In genomic region chr5:151138114-151138513, GRCh38 we compare ENCODE assay signal across 23 cellular contexts. TPM values are rescaled to one million over a fixed set of nuclear protein-coding genes. Genes with fewer than 3 reads are reported as not detected.
DNase-seq lines count a peak whose midpoint lies in the region; ATAC-seq and TF ChIP-seq lines count a peak whose summit lies in the region.
"Had no signal": no experiment of that assay in that cellular context is flagged by ENCODE, and none has a peak within 500 bp of the region (broad histone marks: within the 10 kb centered on the region; RNA-seq: fewer than 3 reads in every experiment).

No MANE protein-coding gene starts in this region.

- H3K9me2 ChIP-seq in Karpas-422 (replicated peaks; ENCODE audit: insufficient read depth, low read length), result no peaks in the 10 kb centered on the region
- H3K9me2 ChIP-seq: SK-N-SH had no signal

- no peak overlapping the region for H3K4me2 ChIP-seq in Karpas-422 (ENCODE audit: low read depth, low read length, poor library complexity, severe bottlenecking)
- H3K4me2 ChIP-seq: A549, SK-N-SH had no signal

- H3K27ac ChIP-seq in Karpas-422 (ENCODE audit: low read length) (peak overlapping the region; percentile 38), spleen (peak overlapping the region in 3 of 8 donors; percentile 57 to 96 (median 69))
- H3K27ac ChIP-seq: A549, cardiac muscle cell, thoracic aorta, vagina had no signal

- no peak for TF ChIP-seq CTCF in spleen (IDR thresholded peaks at IDR 0.05 in 8 of 11, conservative IDR thresholded peaks at IDR 0.05 in 3 of 11)

- DNase-seq in activated CD8-positive, alpha-beta memory T cell treated with anti-CD3 and anti-CD28 coated beads, Interleukin-2, amount 10 ng/mL, durations not matched to agents 7 days and 5 days, result no peak
- DNase-seq in activated CD8-positive, alpha-beta memory T cell treated with anti-CD3 and anti-CD28 coated beads, Interleukin-2, amount 50 U/mL, for 4 hours, result no peak
- DNase-seq in Karpas-422, result no peak
- no peak for DNase-seq in activated T-helper 2 cell treated with anti-CD3 and anti-CD28 coated beads, Interferon-gamma antibody, Interleukin-2, Interleukin-4, amounts not matched to agents 10 μg/mL and 5 μg/mL and 100 μg/mL, durations not matched to agents 14 hours and 24 hours and 36 hours (ENCODE audit: low spot score)
- no peak for DNase-seq in naive thymus-derived CD8-positive, alpha-beta T cell
- no peak for DNase-seq in stimulated activated CD4-positive, alpha-beta T cell treated with anti-CD3 and anti-CD28 coated beads, Interleukin-12 subunit alpha, Interleukin-12 subunit beta, amount 100 ng/mL, for 4 hours
- DNase-seq in spleen, result no peak
- no peak for DNase-seq in DMS53 treated with DMSO at 0.1 percent for 48 hours (lab: John Stamatoyannopoulos, UW; ENCODE audit: unreplicated experiment)
- DNase-seq: activated CD4-positive, CD25-positive, alpha-beta regulatory T cell; activated effector memory CD4-positive, alpha-beta T cell treated with anti-CD3 and anti-CD28 coated beads, Interleukin-2, amount 50 U/mL, for 16 hours; aorta; BE2C; dermis blood vessel endothelial cell; left cardiac atrium; NCI-H2081 treated with DMSO at 0.1 percent for 48 hours; NCI-H774; retina; SK-N-SH; small intestine had no signal

- H3K36me3 ChIP-seq in Karpas-422 (ENCODE audit: insufficient read depth, low read length), result peaks cover 38% of the 10 kb centered on the region; the same call in 1 of the 2 replicates
- peaks cover 0 to 100% (median 72%) of the 10 kb centered on the region in 6 donors for H3K36me3 ChIP-seq in spleen

- CTCF ChIA-PET in activated CD8-positive, alpha-beta memory T cell treated with anti-CD3 and anti-CD28 coated beads, Interleukin-2, amount 10 ng/mL, durations not matched to agents 7 days and 5 days (lab: Charles Lee), result interaction anchor here (1.7 to 19.8 kb wide), 4 partner anchors 11 to 27 kb away, joined by 4 to 205 read pairs (median 26); no protein-coding TSS in a partner anchor

- no peak for ATAC-seq in activated CD8-positive, alpha-beta memory T cell treated with anti-CD3 and anti-CD28 coated beads, Interleukin-2, amount 10 ng/mL, durations not matched to agents 7 days and 5 days
- no peak for ATAC-seq in naive thymus-derived CD8-positive, alpha-beta T cell
- ATAC-seq: A549, left cardiac atrium had no signal

- no peak overlapping the region for H2AFZ ChIP-seq in Karpas-422 (ENCODE audit: low read length)

- no peaks in the 10 kb centered on the region for H3K9me3 Mint-ChIP-seq in activated CD8-positive, alpha-beta memory T cell treated with anti-CD3 and anti-CD28 coated beads, Interleukin-2, amount 10 ng/mL, durations not matched to agents 7 days and 5 days (ENCODE audit: low read depth)
- H3K9me3 Mint-ChIP-seq in activated T-helper 2 cell treated with anti-CD3 and anti-CD28 coated beads, Interferon-gamma antibody, Interleukin-2, Interleukin-4, amounts not matched to agents 10 μg/mL and 5 μg/mL and 100 μg/mL, durations not matched to agents 14 hours and 24 hours and 36 hours, result no peaks in the 10 kb centered on the region
- H3K9me3 Mint-ChIP-seq in naive thymus-derived CD8-positive, alpha-beta T cell, result no peaks in the 10 kb centered on the region

- H3K27ac Mint-ChIP-seq in activated CD8-positive, alpha-beta memory T cell treated with anti-CD3 and anti-CD28 coated beads, Interleukin-2, amount 10 ng/mL, durations not matched to agents 7 days and 5 days, result peak overlapping the region; percentile 38
- H3K27ac Mint-ChIP-seq in activated T-helper 2 cell treated with anti-CD3 and anti-CD28 coated beads, Interferon-gamma antibody, Interleukin-2, Interleukin-4, amounts not matched to agents 10 μg/mL and 5 μg/mL and 100 μg/mL, durations not matched to agents 14 hours and 24 hours and 36 hours, result peak overlapping the region; percentile 18
- H3K27ac Mint-ChIP-seq in naive thymus-derived CD8-positive, alpha-beta T cell, result peak overlapping the region; percentile 70 to 99 (median 91)

- intact Hi-C loops in activated T-helper 2 cell treated with anti-CD3 and anti-CD28 coated beads, Interferon-gamma antibody, Interleukin-2, Interleukin-4, amounts not matched to agents 10 μg/mL and 5 μg/mL and 100 μg/mL, durations not matched to agents 14 hours and 24 hours and 36 hours (cut with micrococcal nuclease), result no loop called here
- intact Hi-C loops in spleen (cut with DNase I; ENCODE audit: low total_unique reads), result no loop called here

- POLR2A ChIA-PET in naive thymus-derived CD8-positive, alpha-beta T cell (lab: Charles Lee), result interaction anchor here (0.9 to 10.0 kb wide), 3 partner anchors 9 to 27 kb away, joined by 3 to 185 read pairs (median 4); partner anchors contain the start of gene ANXA6

- no peak overlapping the region for H3K4me3 ChIP-seq in Karpas-422 (ENCODE audit: low read length)
- no peak overlapping the region for H3K4me3 ChIP-seq in spleen
- H3K4me3 ChIP-seq: A549, cardiac muscle cell, thoracic aorta, vagina had no signal

- H3K4me3 Mint-ChIP-seq in activated CD8-positive, alpha-beta memory T cell treated with anti-CD3 and anti-CD28 coated beads, Interleukin-2, amount 10 ng/mL, durations not matched to agents 7 days and 5 days, result no peak overlapping the region
- no peak overlapping the region for H3K4me3 Mint-ChIP-seq in activated T-helper 2 cell treated with anti-CD3 and anti-CD28 coated beads, Interferon-gamma antibody, Interleukin-2, Interleukin-4, amounts not matched to agents 10 μg/mL and 5 μg/mL and 100 μg/mL, durations not matched to agents 14 hours and 24 hours and 36 hours (ENCODE audit: low read depth)
- peak overlapping the region in 5 of 10 donors; percentile 0 to 62 (median 30) for H3K4me3 Mint-ChIP-seq in naive thymus-derived CD8-positive, alpha-beta T cell

- peaks cover 84% of the 10 kb centered on the region for H3K4me1 ChIP-seq in Karpas-422 (ENCODE audit: low read length)
- H3K4me1 ChIP-seq in spleen, result peaks cover 34 to 97% (median 70%) of the 10 kb centered on the region in 6 donors
- H3K4me1 ChIP-seq: A549, BE2C had no signal

- H3K9ac ChIP-seq in Karpas-422 (ENCODE audit: low read length), result no peak overlapping the region
- H3K9ac ChIP-seq: SK-N-SH had no signal

- H3K9me3 ChIP-seq in Karpas-422 (ENCODE audit: low read length) (no peaks in the 10 kb centered on the region), spleen (no peaks in the 10 kb centered on the region)
- H3K9me3 ChIP-seq: A549, BE2C, SK-N-SH, thoracic aorta, vagina had no signal

- no peaks in the 10 kb centered on the region for H3K27me3 Mint-ChIP-seq in activated CD8-positive, alpha-beta memory T cell treated with anti-CD3 and anti-CD28 coated beads, Interleukin-2, amount 10 ng/mL, durations not matched to agents 7 days and 5 days
- H3K27me3 Mint-ChIP-seq in activated T-helper 2 cell treated with anti-CD3 and anti-CD28 coated beads, Interferon-gamma antibody, Interleukin-2, Interleukin-4, amounts not matched to agents 10 μg/mL and 5 μg/mL and 100 μg/mL, durations not matched to agents 14 hours and 24 hours and 36 hours (ENCODE audit: low read depth), result no peaks in the 10 kb centered on the region
- no peaks in the 10 kb centered on the region for H3K27me3 Mint-ChIP-seq in naive thymus-derived CD8-positive, alpha-beta T cell

- peaks cover 62% of the 10 kb centered on the region for H3K4me1 Mint-ChIP-seq in activated CD8-positive, alpha-beta memory T cell treated with anti-CD3 and anti-CD28 coated beads, Interleukin-2, amount 10 ng/mL, durations not matched to agents 7 days and 5 days
- H3K4me1 Mint-ChIP-seq in activated T-helper 2 cell treated with anti-CD3 and anti-CD28 coated beads, Interferon-gamma antibody, Interleukin-2, Interleukin-4, amounts not matched to agents 10 μg/mL and 5 μg/mL and 100 μg/mL, durations not matched to agents 14 hours and 24 hours and 36 hours (ENCODE audit: low read depth), result peaks cover 51% of the 10 kb centered on the region
- peaks cover 51 to 98% (median 95%) of the 10 kb centered on the region in 4 donors for H3K4me1 Mint-ChIP-seq in naive thymus-derived CD8-positive, alpha-beta T cell

- peaks cover 25% of the 10 kb centered on the region for H3K79me2 ChIP-seq in Karpas-422 (ENCODE audit: low read length)

- TF ChIP-seq POLR2A in spleen (IDR thresholded peaks at IDR 0.05), result no peak

- no peaks in the 10 kb centered on the region for H4K20me1 ChIP-seq in Karpas-422 (ENCODE audit: insufficient read depth, low read depth, low read length)

- WGBS in spleen, 5 donors, result 87 to 96% (median 91%) methylated on average over 1 of the region's 1 CpG

- H3K36me3 Mint-ChIP-seq in activated CD8-positive, alpha-beta memory T cell treated with anti-CD3 and anti-CD28 coated beads, Interleukin-2, amount 10 ng/mL, durations not matched to agents 7 days and 5 days, result peaks cover 74% of the 10 kb centered on the region
- peaks cover 87% of the 10 kb centered on the region for H3K36me3 Mint-ChIP-seq in activated T-helper 2 cell treated with anti-CD3 and anti-CD28 coated beads, Interferon-gamma antibody, Interleukin-2, Interleukin-4, amounts not matched to agents 10 μg/mL and 5 μg/mL and 100 μg/mL, durations not matched to agents 14 hours and 24 hours and 36 hours (ENCODE audit: low read depth)
- peaks cover 19 to 74% (median 48%) of the 10 kb centered on the region in 3 donors for H3K36me3 Mint-ChIP-seq in naive thymus-derived CD8-positive, alpha-beta T cell

- no peaks in the 10 kb centered on the region for H3K27me3 ChIP-seq in Karpas-422 (ENCODE audit: low read length)
- H3K27me3 ChIP-seq in spleen (replicated peaks in 1 of 7), result no peaks in the 10 kb centered on the region
- H3K27me3 ChIP-seq: BE2C, cardiac muscle cell, vagina had no signal

RNA-seq across cellular contexts. Expression of gene ANXA6, which starts 19.5 kb away (rescaled TPM):
- 100 to 1,000 TPM; 623 to 640 TPM for total RNA-seq in activated CD8-positive, alpha-beta memory T cell treated with anti-CD3 and anti-CD28 coated beads, Interleukin-2, amount 10 ng/mL, durations not matched to agents 7 days and 5 days
- 277 and 387 TPM in 2 replicates for total RNA-seq in Karpas-422 (2014; rRNA removed; shearing (Covaris generic); ENCODE audit: low replicate concordance)
- total RNA-seq in activated T-helper 2 cell treated with anti-CD3 and anti-CD28 coated beads, Interferon-gamma antibody, Interleukin-2, Interleukin-4, amounts not matched to agents 10 μg/mL and 5 μg/mL and 100 μg/mL, durations not matched to agents 14 hours and 24 hours and 36 hours, result 560 and 569 TPM in 2 replicates
- 100 to 1,000 TPM; 334 to 359 TPM for total RNA-seq in naive thymus-derived CD8-positive, alpha-beta T cell
- polyA plus RNA-seq in naive thymus-derived CD8-positive, alpha-beta T cell, result 100 to 1,000 TPM; 242 to 318 (median 254) TPM
- 100 to 1,000 TPM; 142 to 295 (median 210) TPM for total RNA-seq in spleen
- polyA plus RNA-seq in spleen, result 100 to 1,000 TPM; 141 to 186 (median 155) TPM

RNA-seq across cellular contexts. Expression of gene TNIP1, which starts 57.3 kb away (rescaled TPM):
- 100 to 1,000 TPM; 136 to 201 TPM for total RNA-seq in activated CD8-positive, alpha-beta memory T cell treated with anti-CD3 and anti-CD28 coated beads, Interleukin-2, amount 10 ng/mL, durations not matched to agents 7 days and 5 days
- total RNA-seq in Karpas-422 (2014; rRNA removed; shearing (Covaris generic); ENCODE audit: low replicate concordance), result 106 and 205 TPM in 2 replicates
- 473 and 477 TPM in 2 replicates for total RNA-seq in activated T-helper 2 cell treated with anti-CD3 and anti-CD28 coated beads, Interferon-gamma antibody, Interleukin-2, Interleukin-4, amounts not matched to agents 10 μg/mL and 5 μg/mL and 100 μg/mL, durations not matched to agents 14 hours and 24 hours and 36 hours
- total RNA-seq in naive thymus-derived CD8-positive, alpha-beta T cell, result 100 to 1,000 TPM; 138 to 140 TPM
- polyA plus RNA-seq in naive thymus-derived CD8-positive, alpha-beta T cell, result 10 to 100 TPM; 25.6 to 37.5 (median 29.8) TPM
- 100 to 1,000 TPM; 179 to 260 (median 218) TPM for total RNA-seq in spleen
- 100 to 1,000 TPM in 1 of 3 donors, 10 to 100 TPM in 2; 67.7 to 149 (median 95.9) TPM for polyA plus RNA-seq in spleen

Comparison
In these comparisons a context has a peak if more than half of its experiments do, and no peak if none do; other contexts are left out.
1. H3K27ac Mint-ChIP-seq: peak in every context shown above with its lines; median percentile 91 in naive thymus-derived CD8-positive, alpha-beta T cell; 38 in activated CD8-positive, alpha-beta memory T cell treated with anti-CD3 and anti-CD28 coated beads, Interleukin-2, amount 10 ng/mL, durations not matched to agents 7 days and 5 days; 18 in activated T-helper 2 cell treated with anti-CD3 and anti-CD28 coated beads, Interferon-gamma antibody, Interleukin-2, Interleukin-4, amounts not matched to agents 10 μg/mL and 5 μg/mL and 100 μg/mL, durations not matched to agents 14 hours and 24 hours and 36 hours.